28 cellular contexts compared by ENCODE assay signal in the genomic region with DNA sequence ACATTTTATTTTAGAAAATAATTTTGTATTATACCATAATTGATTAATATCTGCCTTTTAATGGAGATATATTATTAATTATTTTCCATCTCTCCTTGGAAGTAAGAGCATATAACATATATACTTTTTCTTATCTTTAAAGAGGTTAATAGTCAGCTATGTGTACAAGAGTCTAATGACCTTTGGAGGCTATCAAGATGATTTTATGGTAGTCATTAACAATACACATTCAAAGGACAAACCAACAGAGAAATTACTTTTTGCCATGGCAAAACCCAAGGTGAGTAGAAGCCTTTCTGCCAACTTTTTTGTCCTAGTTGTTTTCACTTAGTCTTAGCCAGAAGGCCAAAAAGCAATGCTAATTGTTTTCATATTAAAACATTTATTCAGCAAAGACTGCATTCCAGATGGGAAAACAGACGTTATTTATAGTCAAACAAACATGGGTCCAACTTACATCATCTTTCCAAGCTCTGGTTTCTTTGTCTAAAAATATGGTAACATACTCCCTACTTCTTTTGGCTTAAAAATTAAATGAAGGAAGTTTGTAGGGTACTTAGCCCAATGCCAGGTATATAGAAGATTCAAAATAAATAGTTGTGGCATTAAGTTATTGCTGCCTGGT. TPM values are rescaled to one million over a fixed set of nuclear protein-coding genes. Genes with fewer than 3 reads are reported as not detected.
DNase-seq lines count a peak whose midpoint lies in the region; ATAC-seq and TF ChIP-seq lines count a peak whose summit lies in the region.
"Had no signal": no experiment of that assay in that cellular context is flagged by ENCODE, and none has a peak within 500 bp of the region (broad histone marks: within the 10 kb centered on the region; RNA-seq: fewer than 3 reads in every experiment).

No MANE protein-coding gene starts in this region.

- H3K79me1 ChIP-seq in IMR-90 (ENCODE audit: low read depth in 1 of 2, low read length in 2 of 2): no peaks in the 10 kb centered on the region

- in situ Hi-C loops in IMR-90 (cut with MboI; ENCODE audit: low sequenced_read_pairs): no loop called here

- BruUV-seq in IMR-90 (replicated peaks; lab: Mats Ljungman, UMichigan): no TSS peak

- peaks cover 4% of the 10 kb centered on the region for H3K4me1 Mint-ChIP-seq in nephron

- TF ChIP-seq RAD21 in IMR-90 (IDR thresholded peaks at IDR 0.05; ENCODE audit: low read length): no peak

- H4K91ac ChIP-seq in IMR-90 (ENCODE audit: insufficient read depth, low read depth, low read length): no peak overlapping the region

- no CpG with 5 or more reads among the region's 1 CpG for WGBS in IMR-90 (ENCODE audit: extremely low coverage in 2 of 2, insufficient read length in 1 of 2), 2 experiments

- H3K9me1 ChIP-seq in IMR-90 (ENCODE audit: insufficient read depth, low read length): no peaks in the 10 kb centered on the region; the same call in 1 of the 2 replicates

- no peak overlapping the region for H3K56ac ChIP-seq in IMR-90 (ENCODE audit: extremely low read depth, insufficient read depth, low read length)

- H3K14ac ChIP-seq in IMR-90 (replicated peaks; ENCODE audit: low read depth, low read length): no peak overlapping the region

- no peak overlapping the region for H3K4me3 Mint-ChIP-seq in nephron
- H3K4me3 Mint-ChIP-seq: brain; stimulated activated naive CD8-positive, alpha-beta T cell treated with anti-CD3 and anti-CD28 coated beads, Interleukin-15, Interleukin-2, amounts not matched to agents 100 ng/mL and 50 ng/mL, for 24 hours; WTC11 had no signal

- H3K27ac Mint-ChIP-seq in nephron: peak overlapping the region; percentile 5 to 41 (median 38)
- H3K27ac Mint-ChIP-seq: brain, progenitor cell of endocrine pancreas, WTC11 had no signal

- no peak overlapping the region for H2BK5ac ChIP-seq in IMR-90 (ENCODE audit: low read depth, low read length, poor library complexity, severe bottlenecking)

- no peak for TF ChIP-seq CTCF in IMR-90 (conservative IDR thresholded peaks at IDR 0.05; ENCODE audit: low read depth, low read length)
- no peak for TF ChIP-seq CTCF in nephron (IDR thresholded peaks at IDR 0.05; ENCODE audit: unreplicated experiment in 3 of 3)

- H2BK15ac ChIP-seq in IMR-90 (ENCODE audit: low read depth, low read length): no peak overlapping the region

- H3K23ac ChIP-seq in IMR-90 (ENCODE audit: low read depth, low read length): no peak overlapping the region

- H2AK5ac ChIP-seq in IMR-90 (ENCODE audit: low read depth, low read length): no peak overlapping the region

- no peak overlapping the region for H3K4me3 ChIP-seq in IMR-90 (ENCODE audit: insufficient read depth, low read depth, low read length)

- no peaks in the 10 kb centered on the region for H3K27me3 Mint-ChIP-seq in nephron (ENCODE audit: low read depth)
- H3K27me3 Mint-ChIP-seq: progenitor cell of endocrine pancreas had no signal

- H3K9me3 ChIP-seq in IMR-90 (ENCODE audit: control insufficient read depth, insufficient read depth, low read length): no peaks in the 10 kb centered on the region
- H3K9me3 ChIP-seq: neutrophil had no signal

- H3K9me3 Mint-ChIP-seq in nephron: no peaks in the 10 kb centered on the region
- H3K9me3 Mint-ChIP-seq: brain; stimulated activated naive CD8-positive, alpha-beta T cell treated with anti-CD3 and anti-CD28 coated beads, Interleukin-15, Interleukin-2, amounts not matched to agents 100 ng/mL and 50 ng/mL, for 24 hours; WTC11 had no signal

- H3K4ac ChIP-seq in IMR-90 (ENCODE audit: low read depth, low read length): no peak overlapping the region

- no peak for TF ChIP-seq POLR2A in IMR-90 (IDR thresholded peaks at IDR 0.05; ENCODE audit: low read depth, low read length)

- no peak overlapping the region for H4K5ac ChIP-seq in IMR-90 (ENCODE audit: low read depth, low read length)

- no peak overlapping the region for H2AFZ ChIP-seq in IMR-90 (replicated peaks; ENCODE audit: low read length, poor library complexity)

- no peak overlapping the region for H2BK120ac ChIP-seq in IMR-90 (ENCODE audit: low read depth, low read length)

- H3K4me1 ChIP-seq in IMR-90 (ENCODE audit: control insufficient read depth, insufficient read depth, low read length): peaks cover 2% of the 10 kb centered on the region

- POLR2A ChIA-PET in IMR-90 (lab: Charles Lee; ENCODE audit: unreplicated experiment): no interaction called here

- peaks cover 3% of the 10 kb centered on the region for H3K36me3 ChIP-seq in IMR-90 (ENCODE audit: control insufficient read depth, insufficient read depth, low read length)
- H3K36me3 ChIP-seq: neutrophil had no signal

- peak; percentile 69 for ATAC-seq in IMR-90 (ENCODE audit: low read depth)
- ATAC-seq: sciatic nerve, WTC11 had no signal

- no peak overlapping the region for H3K9ac ChIP-seq in IMR-90 (ENCODE audit: low read depth, low read length)

- CTCF ChIA-PET in IMR-90 (lab: Yijun Ruan, JAX): no interaction called here

- H4K20me1 ChIP-seq in IMR-90 (ENCODE audit: insufficient read depth, low read length): no peaks in the 10 kb centered on the region

- no peak overlapping the region for H4K8ac ChIP-seq in IMR-90 (ENCODE audit: low read depth in 2 of 2, low read length in 2 of 2)

- no peak overlapping the region for H2BK20ac ChIP-seq in IMR-90 (ENCODE audit: low read depth, low read length)

- H3K36me3 Mint-ChIP-seq in nephron (ENCODE audit: low read depth): peaks cover 3% of the 10 kb centered on the region
- H3K36me3 Mint-ChIP-seq: brain, WTC11 had no signal

- H3K18ac ChIP-seq in IMR-90 (ENCODE audit: low read depth, low read length): no peak overlapping the region

- intact Hi-C loops in IMR-90 (cut with micrococcal nuclease): no loop called here

- H3K27ac ChIP-seq in IMR-90 (ENCODE audit: insufficient read depth, low read length): no peak overlapping the region; the same call in 1 of the 2 replicates
- H3K27ac ChIP-seq: HL-60, neutrophil had no signal

- no peaks in the 10 kb centered on the region for H3K27me3 ChIP-seq in IMR-90 (ENCODE audit: control insufficient read depth, insufficient read depth, low read length)

- dilution Hi-C loops in IMR-90 (cut with HindIII; ENCODE audit: low sequenced_read_pairs, unreplicated experiment): no loop called here

- no peak overlapping the region for H2AK9ac ChIP-seq in IMR-90 (replicated peaks; ENCODE audit: low read depth, low read length, poor library complexity)

- H3K4me2 ChIP-seq in IMR-90 (ENCODE audit: low read depth, low read length): no peak overlapping the region

- DNase-seq in AG20443 (ENCODE audit: low spot score) (peak; percentile 12), IMR-90 (peak; percentile 16), dedifferentiated amniotic fluid mesenchymal stem cell (ENCODE audit: extremely low spot score) (peak; percentile 19), T-helper 2 cell (no peak), DMS79 (lab: John Stamatoyannopoulos, UW) (no peak), NCI-H2081 (lab: John Stamatoyannopoulos, UW) (no peak)
- DNase-seq in activated CD4-positive, CD25-positive, alpha-beta regulatory T cell (lab: John Stamatoyannopoulos, UW): no peak
- DNase-seq: activated CD4-positive, alpha-beta T cell treated with anti-CD3 and anti-CD28 coated beads, Interleukin-2, amount 50 U/mL, for 4 hours; C1 segment of cervical spinal cord; Calu3; effector CD8-positive, alpha-beta T cell; EL; HCEC 1CT; mammary epithelial cell; NCI-H1048; NCI-H187 treated with DMSO at 0.1 percent for 48 hours; NCI-H226; NCI-H82; T1000; trophoblast cell had no signal

TF ChIP-seq in IMR-90, 13 proteins besides CTCF, POLR2A, EP300 and RAD21:
- TF ChIP-seq MAZ (IDR thresholded peaks at IDR 0.05; ENCODE audit: borderline replicate concordance, low read depth, low read length): no peak
- TF ChIP-seq BHLHE40 (IDR thresholded peaks at IDR 0.05; ENCODE audit: low read depth, low read length): no peak
- TF ChIP-seq NFE2L2 (IDR thresholded peaks at IDR 0.05; ENCODE audit: low read depth, low read length): no peak
- TF ChIP-seq RCOR1 (IDR thresholded peaks at IDR 0.05; ENCODE audit: insufficient replicate concordance, low read length): no peak
- TF ChIP-seq MXI1 (IDR thresholded peaks at IDR 0.05; ENCODE audit: borderline replicate concordance, low read depth, low read length): no peak
- no peak for TF ChIP-seq SMC3 (IDR thresholded peaks at IDR 0.05; ENCODE audit: low read depth, low read length)
- no peak for TF ChIP-seq CHD1 (IDR thresholded peaks at IDR 0.05; ENCODE audit: low read depth, low read length)
- TF ChIP-seq MAFK (IDR thresholded peaks at IDR 0.05; ENCODE audit: low read depth, low read length): no peak
- TF ChIP-seq, protein P1, sequence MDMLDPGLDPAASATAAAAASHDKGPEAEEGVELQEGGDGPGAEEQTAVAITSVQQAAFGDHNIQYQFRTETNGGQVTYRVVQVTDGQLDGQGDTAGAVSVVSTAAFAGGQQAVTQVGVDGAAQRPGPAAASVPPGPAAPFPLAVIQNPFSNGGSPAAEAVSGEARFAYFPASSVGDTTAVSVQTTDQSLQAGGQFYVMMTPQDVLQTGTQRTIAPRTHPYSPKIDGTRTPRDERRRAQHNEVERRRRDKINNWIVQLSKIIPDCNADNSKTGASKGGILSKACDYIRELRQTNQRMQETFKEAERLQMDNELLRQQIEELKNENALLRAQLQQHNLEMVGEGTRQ (IDR thresholded peaks at IDR 0.05; ENCODE audit: low read depth, low read length): no peak
- TF ChIP-seq, protein P2, sequence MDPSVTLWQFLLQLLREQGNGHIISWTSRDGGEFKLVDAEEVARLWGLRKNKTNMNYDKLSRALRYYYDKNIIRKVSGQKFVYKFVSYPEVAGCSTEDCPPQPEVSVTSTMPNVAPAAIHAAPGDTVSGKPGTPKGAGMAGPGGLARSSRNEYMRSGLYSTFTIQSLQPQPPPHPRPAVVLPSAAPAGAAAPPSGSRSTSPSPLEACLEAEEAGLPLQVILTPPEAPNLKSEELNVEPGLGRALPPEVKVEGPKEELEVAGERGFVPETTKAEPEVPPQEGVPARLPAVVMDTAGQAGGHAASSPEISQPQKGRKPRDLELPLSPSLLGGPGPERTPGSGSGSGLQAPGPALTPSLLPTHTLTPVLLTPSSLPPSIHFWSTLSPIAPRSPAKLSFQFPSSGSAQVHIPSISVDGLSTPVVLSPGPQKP (IDR thresholded peaks at IDR 0.05; ENCODE audit: borderline replicate concordance, low read depth, low read length): no peak
- no peak for TF ChIP-seq CEBPB (IDR thresholded peaks at IDR 0.05; ENCODE audit: low read depth, low read length)
- TF ChIP-seq FOS (IDR thresholded peaks at IDR 0.05; ENCODE audit: low read depth, low read length): no peak

RNA-seq across cellular contexts. Expression of a gene that starts 9.6 kb away (rescaled TPM):
- total RNA-seq in IMR-90 (2012; rRNA removed): 5.2 and 11.7 TPM in 2 replicates
- polyA plus RNA-seq in IMR-90 (2012; rRNA removed): 8.1 and 10.4 TPM in 2 replicates
- polyA plus RNA-seq in IMR-90 (2012; cell fraction: cytosol; rRNA removed): 1.1 and 1.8 TPM in 2 replicates
- polyA plus RNA-seq in IMR-90 (2012; cell fraction: nucleus; rRNA removed; ENCODE audit: low replicate concordance): 2.4 and 19.6 TPM in 2 replicates

Comparison
In these comparisons a context has a peak if more than half of its experiments do, and no peak if none do; other contexts are left out.
1. DNase-seq: peak in AG20443 (single experiment), IMR-90 (single experiment) and dedifferentiated amniotic fluid mesenchymal stem cell (single experiment); none in T-helper 2 cell (0 of 5), DMS79 (single experiment), activated CD4-positive, CD25-positive, alpha-beta regulatory T cell (0 of 4) and NCI-H2081 (0 of 2).